ENCODE assay signal across 7 cellular contexts in the genomic region with DNA sequence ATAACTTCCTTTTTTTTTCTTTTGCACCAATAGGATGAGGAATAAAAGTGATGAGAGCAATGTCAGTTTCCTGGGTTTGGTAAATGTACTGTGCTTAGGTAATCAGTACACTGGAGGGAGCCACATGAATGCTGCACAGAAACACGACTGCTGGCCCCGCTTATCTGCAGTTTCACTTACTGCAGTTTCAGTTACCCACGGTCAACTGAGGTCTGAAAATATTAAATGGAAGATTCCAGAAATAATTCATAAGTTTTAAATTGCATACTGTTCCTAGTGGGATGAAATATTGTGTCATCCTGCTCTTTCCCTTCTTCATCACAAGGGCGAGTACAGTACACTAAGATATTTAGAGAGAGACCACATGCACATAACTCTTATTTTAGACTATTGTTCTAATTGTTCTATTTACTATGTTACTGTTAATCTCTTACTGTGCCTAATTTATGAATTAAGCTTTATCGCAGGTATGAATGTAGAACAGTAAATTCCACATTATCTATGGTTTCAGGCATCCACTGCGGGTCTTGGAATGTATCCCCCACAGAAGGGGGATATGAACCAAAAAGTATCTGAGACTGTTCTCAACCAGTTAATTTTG. TPM values are rescaled to one million over a fixed set of nuclear protein-coding genes. Genes with fewer than 3 reads are reported as not detected.
DNase-seq lines count a peak whose midpoint lies in the region; ATAC-seq, FAIRE-seq and TF ChIP-seq lines count a peak whose summit lies in the region.

No MANE protein-coding gene starts in this region.

- ATAC-seq in GM18511 (IDR thresholded peaks at IDR 0.05; ENCODE audit: unreplicated experiment) (no peak), HG03159 (IDR thresholded peaks at IDR 0.05; ENCODE audit: unreplicated experiment) (no peak), GM21526 (IDR thresholded peaks at IDR 0.05; ENCODE audit: low FRiP score, unreplicated experiment) (no peak)

- peak; percentile 86 for FAIRE-seq in GM12891 (lab: Jason Lieb, UNC)

- peak overlapping the region; percentile 21 to 41 for H3K4me3 ChIP-seq in cardiac fibroblast (replicated peaks in 1 of 2; ENCODE audit: low read depth in 2 of 2, low read length in 2 of 2)

- DNase-seq in GM12891 (ENCODE audit: insufficient read length, low spot score): no peak
- DNase-seq in NOMO-1 treated with dmso at 0.1 percent for 144 hours (lab: John Stamatoyannopoulos, UW; ENCODE audit: unreplicated experiment): peak; percentile 84
- DNase-seq in cardiac fibroblast (ENCODE audit: low read depth in 2 of 2): peak; percentile 68 to 82
- peak; percentile 58 for DNase-seq in mucosa of gallbladder (ENCODE audit: low spot score)

- no peak for TF ChIP-seq POLR2A in GM12891 (IDR thresholded peaks at IDR 0.05; ENCODE audit: low read depth, low read length)

- peak; percentile 40 for TF ChIP-seq CTCF in cardiac fibroblast (IDR thresholded peaks at IDR 0.05; ENCODE audit: low read depth, low read length)

TF ChIP-seq in GM12891, 5 proteins besides CTCF, POLR2A, EP300 and RAD21:
- no peak for TF ChIP-seq SPI1 (IDR thresholded peaks at IDR 0.05; ENCODE audit: low read depth, low read length)
- TF ChIP-seq PAX5 (IDR thresholded peaks at IDR 0.05; ENCODE audit: insufficient read depth, low read length, severe bottlenecking): no peak
- TF ChIP-seq POU2F2 (IDR thresholded peaks at IDR 0.05; ENCODE audit: low read depth, low read length): no peak
- no peak for TF ChIP-seq TAF1 (IDR thresholded peaks at IDR 0.05; ENCODE audit: low read depth, low read length)
- no peak for TF ChIP-seq POLR2AphosphoS5 (IDR thresholded peaks at IDR 0.05; ENCODE audit: low read depth, low read length)

RNA-seq across cellular contexts. Expression of gene LGALS3BP, which starts 6.4 kb away (rescaled TPM):
- 7.1 TPM for polyA plus RNA-seq in GM12891 (2012; ENCODE audit: low read depth, missing spikeins)
- total RNA-seq in mucosa of gallbladder: 761 TPM

RNA-seq across cellular contexts. Expression of gene CANT1, which starts 23.4 kb away (rescaled TPM):
- polyA plus RNA-seq in GM12891 (2012; ENCODE audit: low read depth, missing spikeins): 24.6 TPM
- 132 TPM for total RNA-seq in mucosa of gallbladder

RNA-seq across cellular contexts. Expression of gene C1QTNF1, which starts 37.8 kb away (rescaled TPM):
- 0.05 TPM for polyA plus RNA-seq in GM12891 (2012; ENCODE audit: low read depth, missing spikeins)
- 45.3 TPM for total RNA-seq in mucosa of gallbladder
